Comparison of ENCODE assay signal across 1 cellular context in genomic region chr3:59150039-59150438, GRCh38.
TF ChIP-seq lines count a peak whose summit lies in the region.

No MANE protein-coding gene starts in this region.

TF ChIP-seq in HCT116, 20 proteins besides CTCF, POLR2A, EP300 and RAD21:
- TF ChIP-seq CEBPB (IDR thresholded peaks at IDR 0.05; ENCODE audit: low read depth) (no peak), YY1 (IDR thresholded peaks at IDR 0.05; ENCODE audit: extremely low read depth, insufficient replicate concordance, low read depth, low read length) (no peak), ZBTB33 (IDR thresholded peaks at IDR 0.05; ENCODE audit: extremely low read depth, insufficient replicate concordance, low read length) (no peak), JUND (IDR thresholded peaks at IDR 0.05) (no peak), EZH2 (IDR thresholded peaks at IDR 0.05) (no peak), POLR2AphosphoS5 (IDR thresholded peaks at IDR 0.05; ENCODE audit: low read depth, low read length) (no peak), SRF (IDR thresholded peaks at IDR 0.05; ENCODE audit: low read depth) (no peak), EZH2phosphoT487 (IDR thresholded peaks at IDR 0.05; ENCODE audit: borderline replicate concordance) (no peak), REST (IDR thresholded peaks at IDR 0.05; ENCODE audit: low read depth) (no peak), SP1 (IDR thresholded peaks at IDR 0.05; ENCODE audit: low read depth) (no peak)
